In the genomic region with DNA sequence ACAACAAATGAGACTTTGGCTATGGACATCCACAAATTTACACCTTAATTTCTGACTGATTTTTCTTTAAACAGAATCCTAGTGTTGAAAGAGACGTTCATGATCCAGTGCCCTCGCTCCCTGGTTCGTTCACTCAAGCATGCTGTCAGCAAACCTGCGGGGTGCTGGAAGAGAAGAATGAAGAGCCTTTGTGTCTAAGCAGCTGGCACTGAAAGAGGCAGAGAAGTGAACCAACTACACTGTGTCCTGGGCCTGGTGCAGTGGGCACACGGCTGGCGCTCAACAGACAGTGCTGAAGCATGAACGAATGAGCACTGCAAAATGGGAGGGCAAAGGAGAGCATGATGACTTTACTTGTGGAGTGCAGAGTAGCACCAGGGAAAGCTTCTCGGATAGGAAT, we compare ENCODE assay signal across 23 cellular contexts. TPM values are rescaled to one million over a fixed set of nuclear protein-coding genes. Genes with fewer than 3 reads are reported as not detected.
"Had no signal": no experiment of that assay in that cellular context is flagged by ENCODE, and none has a peak within 500 bp of the region (broad histone marks: within the 10 kb centered on the region; RNA-seq: fewer than 3 reads in every experiment).

No MANE protein-coding gene starts in this region.

- H3K27ac ChIP-seq: colonic mucosa, esophagus squamous epithelium, gastroesophageal sphincter, left ventricle myocardium inferior, lower lobe of right lung, right atrium auricular region, suprapubic skin, tibial nerve, upper lobe of right lung had no signal

- H3K4me3 Mint-ChIP-seq: immature natural killer cell; naive thymus-derived CD4-positive, alpha-beta T cell; stimulated activated effector memory CD8-positive, alpha-beta T cell treated with anti-CD3 and anti-CD28 coated beads, Interleukin-12 subunit alpha, Interleukin-12 subunit beta, amount 100 ng/mL, for 72 hours had no signal

- DNase-seq: cerebellar nuclear complex; colonic mucosa; dermis blood vessel endothelial cell; esophagus squamous epithelium; foreskin fibroblast; immature natural killer cell; left ventricle myocardium inferior; lower lobe of right lung; mesendoderm; naive thymus-derived CD4-positive, alpha-beta T cell; small intestine; stimulated activated CD4-positive, alpha-beta T cell treated with anti-CD3 and anti-CD28 coated beads, Interleukin-12 subunit alpha, Interleukin-12 subunit beta, amount 100 ng/mL, for 4 hours; stimulated activated naive CD8-positive, alpha-beta T cell treated with anti-CD3 and anti-CD28 coated beads, Interleukin-15, Interleukin-2, amounts not matched to agents 100 U/mL and 50 U/mL, for 24 hours; upper lobe of right lung had no signal

- H3K4me1 ChIP-seq: colonic mucosa, gastroesophageal sphincter, left ventricle myocardium inferior, lower lobe of right lung, right atrium auricular region, tibial nerve, upper lobe of right lung had no signal

- ATAC-seq: gastroesophageal sphincter; lower lobe of right lung; naive thymus-derived CD4-positive, alpha-beta T cell; stimulated activated effector memory CD8-positive, alpha-beta T cell treated with anti-CD3 and anti-CD28 coated beads, Interleukin-12 subunit alpha, Interleukin-12 subunit beta, amount 100 ng/mL, for 72 hours; stimulated activated naive CD8-positive, alpha-beta T cell treated with anti-CD3 and anti-CD28 coated beads, Interleukin-15, Interleukin-2, amounts not matched to agents 100 U/mL and 50 U/mL, for 24 hours; upper lobe of right lung had no signal

- H3K9me3 Mint-ChIP-seq: immature natural killer cell; naive thymus-derived CD4-positive, alpha-beta T cell; stimulated activated effector memory CD8-positive, alpha-beta T cell treated with anti-CD3 and anti-CD28 coated beads, Interleukin-12 subunit alpha, Interleukin-12 subunit beta, amount 100 ng/mL, for 72 hours had no signal

- H3K27me3 ChIP-seq: colonic mucosa, esophagus squamous epithelium, gastroesophageal sphincter, right atrium auricular region, suprapubic skin, tibial nerve, upper lobe of right lung had no signal

- H3K36me3 ChIP-seq: colonic mucosa, right atrium auricular region had no signal

- H3K4me3 ChIP-seq: colonic mucosa, esophagus squamous epithelium, gastroesophageal sphincter, left ventricle myocardium inferior, lower lobe of right lung, right atrium auricular region, suprapubic skin, tibial nerve, upper lobe of right lung had no signal

- H3K9me3 ChIP-seq: colonic mucosa, esophagus squamous epithelium, gastroesophageal sphincter, left ventricle myocardium inferior, lower lobe of right lung, right atrium auricular region, suprapubic skin, tibial nerve, upper lobe of right lung had no signal

- H3K27me3 Mint-ChIP-seq: naive thymus-derived CD4-positive, alpha-beta T cell had no signal

- H3K27ac Mint-ChIP-seq: immature natural killer cell; naive thymus-derived CD4-positive, alpha-beta T cell; stimulated activated effector memory CD8-positive, alpha-beta T cell treated with anti-CD3 and anti-CD28 coated beads, Interleukin-12 subunit alpha, Interleukin-12 subunit beta, amount 100 ng/mL, for 72 hours had no signal

RNA-seq across cellular contexts. Expression of a gene that starts 54.9 kb away (rescaled TPM):
- total RNA-seq: dermis blood vessel endothelial cell; epithelial cell of proximal tubule; esophagus squamous epithelium; lower lobe of right lung; naive thymus-derived CD4-positive, alpha-beta T cell; osteocyte; pulmonary artery endothelial cell; upper lobe of right lung had no signal
- polyA plus RNA-seq: immature natural killer cell; keratinocyte; naive thymus-derived CD4-positive, alpha-beta T cell had no signal
